13 cellular contexts compared by ENCODE assay signal in the genomic region with DNA sequence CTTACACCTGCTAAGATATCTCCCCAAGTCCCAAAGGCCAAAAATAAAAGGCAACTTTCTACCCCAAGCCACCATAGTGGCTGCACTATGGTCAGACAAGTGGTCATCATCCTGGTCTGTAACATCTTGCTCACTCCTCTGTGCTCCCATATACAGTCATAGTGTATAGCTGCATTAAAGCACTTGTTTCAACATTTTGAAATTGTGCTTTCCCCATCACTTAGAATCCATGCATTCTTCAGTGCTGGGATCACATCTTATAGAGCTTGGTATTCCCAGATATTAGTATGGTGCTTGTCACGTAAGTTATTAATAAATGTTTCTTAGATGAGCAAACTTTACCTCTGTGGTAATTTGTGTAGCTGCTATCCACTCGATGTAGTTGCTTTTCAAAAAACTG. TPM values are rescaled to one million over a fixed set of nuclear protein-coding genes. Genes with fewer than 3 reads are reported as not detected.
DNase-seq lines count a peak whose midpoint lies in the region; ATAC-seq, FAIRE-seq and TF ChIP-seq lines count a peak whose summit lies in the region.
"Had no signal": no experiment of that assay in that cellular context is flagged by ENCODE, and none has a peak within 500 bp of the region (broad histone marks: within the 10 kb centered on the region; RNA-seq: fewer than 3 reads in every experiment).

No MANE protein-coding gene starts in this region.

- H3K27me3 Mint-ChIP-seq in activated CD8-positive, alpha-beta memory T cell treated with anti-CD3 and anti-CD28 coated beads, Interleukin-2, amount 10 ng/mL, durations not matched to agents 7 days and 5 days: no peaks in the 10 kb centered on the region
- H3K27me3 Mint-ChIP-seq in T-cell: no peaks in the 10 kb centered on the region

- H3K9me3 ChIP-seq in BE2C: no peaks in the 10 kb centered on the region
- no peaks in the 10 kb centered on the region for H3K9me3 ChIP-seq in colonic mucosa
- H3K9me3 ChIP-seq: ovary had no signal

- peaks cover 42% of the 10 kb centered on the region for H3K4me1 Mint-ChIP-seq in activated CD8-positive, alpha-beta memory T cell treated with anti-CD3 and anti-CD28 coated beads, Interleukin-2, amount 10 ng/mL, durations not matched to agents 7 days and 5 days
- H3K4me1 Mint-ChIP-seq in T-cell: peaks cover 37 to 52% (median 48%) of the 10 kb centered on the region in 3 donors

- H3K9ac ChIP-seq in colonic mucosa (ENCODE audit: low read depth in 2 of 2, low read length in 2 of 2): no peak overlapping the region

- peak overlapping the region; percentile 82 for H3K27ac Mint-ChIP-seq in activated CD8-positive, alpha-beta memory T cell treated with anti-CD3 and anti-CD28 coated beads, Interleukin-2, amount 10 ng/mL, durations not matched to agents 7 days and 5 days
- peak overlapping the region; percentile 62 to 75 for H3K27ac Mint-ChIP-seq in T-cell

- peak; percentile 25 for ATAC-seq in activated CD8-positive, alpha-beta memory T cell treated with anti-CD3 and anti-CD28 coated beads, Interleukin-2, amount 10 ng/mL, durations not matched to agents 7 days and 5 days
- no peak for ATAC-seq in T-cell (replicated peaks in 1 of 4)

- H3K4me1 ChIP-seq in BE2C (no peaks in the 10 kb centered on the region), colonic mucosa (no peaks in the 10 kb centered on the region)

- CTCF ChIA-PET in activated CD8-positive, alpha-beta memory T cell treated with anti-CD3 and anti-CD28 coated beads, Interleukin-2, amount 10 ng/mL, durations not matched to agents 7 days and 5 days (lab: Charles Lee): interaction anchor here (0.9 to 1.5 kb wide), 2 partner anchors 29 to 33 kb away, joined by 3 to 4 read pairs; no protein-coding TSS in a partner anchor
- CTCF ChIA-PET in T-cell (lab: Charles Lee) (no interaction called here), GM10248 (lab: Yijun Ruan, JAX) (no interaction called here)

- H3K27me3 ChIP-seq in BE2C: no peaks in the 10 kb centered on the region
- H3K27me3 ChIP-seq in colonic mucosa: no peaks in the 10 kb centered on the region
- H3K27me3 ChIP-seq: ovary, tibial artery had no signal

- intact Hi-C loops in colonic mucosa (cut with DNase I): no loop called here

- no peak overlapping the region for H3K27ac ChIP-seq in colonic mucosa
- H3K27ac ChIP-seq: dorsolateral prefrontal cortex, ovary, tibial artery had no signal

- H3K4me3 ChIP-seq in fibroblast of mammary gland (ENCODE audit: control insufficient read depth, low read depth, low read length): no peak overlapping the region
- H3K4me3 ChIP-seq in BE2C (ENCODE audit: low read depth, low read length): no peak overlapping the region
- H3K4me3 ChIP-seq in colonic mucosa: no peak overlapping the region
- H3K4me3 ChIP-seq: dorsolateral prefrontal cortex, ovary, tibial artery had no signal

- no peaks in the 10 kb centered on the region for H3K36me3 ChIP-seq in BE2C
- no peaks in the 10 kb centered on the region for H3K36me3 ChIP-seq in colonic mucosa
- H3K36me3 ChIP-seq: ovary, tibial artery had no signal

- POLR2A ChIA-PET in T-cell (lab: Charles Lee): interaction anchor here (0.5 to 0.7 kb wide), 3 partner anchors 68 to 509 kb away, joined by 6 to 9 read pairs (median 8); no protein-coding TSS in a partner anchor
- POLR2A ChIA-PET in GM10248 (lab: Yijun Ruan, JAX): no interaction called here

- H3K9me3 Mint-ChIP-seq in activated CD8-positive, alpha-beta memory T cell treated with anti-CD3 and anti-CD28 coated beads, Interleukin-2, amount 10 ng/mL, durations not matched to agents 7 days and 5 days (ENCODE audit: low read depth): peaks cover 11% of the 10 kb centered on the region
- H3K9me3 Mint-ChIP-seq in T-cell: peaks cover 0 to 17% (median 3%) of the 10 kb centered on the region in 3 donors

- H3K4me3 Mint-ChIP-seq in activated CD8-positive, alpha-beta memory T cell treated with anti-CD3 and anti-CD28 coated beads, Interleukin-2, amount 10 ng/mL, durations not matched to agents 7 days and 5 days: peak overlapping the region; percentile 39
- H3K4me3 Mint-ChIP-seq in T-cell: peak overlapping the region in 1 of 3 donors; percentile 46
- H3K4me3 Mint-ChIP-seq: activated T-cell treated with anti-CD3 and anti-CD28 coated beads, Interleukin-2, amount 50 U/mL, for 4 hours had no signal

- H3K36me3 Mint-ChIP-seq in activated CD8-positive, alpha-beta memory T cell treated with anti-CD3 and anti-CD28 coated beads, Interleukin-2, amount 10 ng/mL, durations not matched to agents 7 days and 5 days: peaks cover 24% of the 10 kb centered on the region
- H3K36me3 Mint-ChIP-seq in T-cell: peaks cover 4% of the 10 kb centered on the region

- peak; percentile 93 for FAIRE-seq in urothelium cell line (lab: Jason Lieb, UNC)

- no peak for DNase-seq in activated CD8-positive, alpha-beta memory T cell treated with anti-CD3 and anti-CD28 coated beads, Interleukin-2, amount 10 ng/mL, durations not matched to agents 7 days and 5 days
- no peak for DNase-seq in activated CD8-positive, alpha-beta memory T cell treated with anti-CD3 and anti-CD28 coated beads, Interleukin-2, amount 50 U/mL, for 4 hours
- DNase-seq in T-cell (no peak), fibroblast of mammary gland (ENCODE audit: low read depth) (peak; percentile 64), urothelium cell line (ENCODE audit: low spot score) (peak; percentile 16), BE2C (no peak), colonic mucosa (no peak), GM10248 (ENCODE audit: extremely low spot score) (no peak)
- DNase-seq: activated T-cell treated with anti-CD3 and anti-CD28 coated beads, Interleukin-2, amount 50 U/mL, for 4 hours; dorsolateral prefrontal cortex; NCI-H748 treated with DMSO at 0.1 percent for 48 hours; ovary; tibial artery had no signal

- TF ChIP-seq CTCF in fibroblast of mammary gland (conservative IDR thresholded peaks at IDR 0.05; ENCODE audit: control insufficient read depth, insufficient read depth, low read depth, low read length): no peak
- TF ChIP-seq CTCF in BE2C (IDR thresholded peaks at IDR 0.05; ENCODE audit: low read depth, low read length): no peak
- TF ChIP-seq CTCF in colonic mucosa (IDR thresholded peaks at IDR 0.05): no peak
- no peak for TF ChIP-seq CTCF in GM10248 (IDR thresholded peaks at IDR 0.05; ENCODE audit: control extremely low read depth, extremely low read depth, low read depth, missing control alignments)

RNA-seq across cellular contexts. Expression of a gene that starts 40.4 kb away (rescaled TPM):
- total RNA-seq in activated CD8-positive, alpha-beta memory T cell treated with anti-CD3 and anti-CD28 coated beads, Interleukin-2, amount 10 ng/mL, durations not matched to agents 7 days and 5 days: 10 to 100 TPM; 27.6 to 32.5 TPM
- total RNA-seq in T-cell (10 to 100 TPM; 30.0 to 60.3 (median 37.6) TPM), colonic mucosa (10 to 100 TPM in 1 of 2 donors, 1 to 10 TPM in 1; 7.2 to 37.3 TPM)
- 131 TPM for polyA plus RNA-seq in BE2C (2012; ENCODE audit: insufficient read depth, insufficient read length, low read depth)

Comparison
In these comparisons a context has a peak if more than half of its experiments do, and no peak if none do; other contexts are left out.
1. DNase-seq: peak in fibroblast of mammary gland (single experiment) and urothelium cell line (single experiment); none in activated CD8-positive, alpha-beta memory T cell treated with anti-CD3 and anti-CD28 coated beads, Interleukin-2, amount 10 ng/mL, durations not matched to agents 7 days and 5 days (single experiment), activated CD8-positive, alpha-beta memory T cell treated with anti-CD3 and anti-CD28 coated beads, Interleukin-2, amount 50 U/mL, for 4 hours (single experiment), T-cell (0 of 34), BE2C (single experiment), colonic mucosa (single experiment) and GM10248 (single experiment).